3 cellular contexts compared by ENCODE assay signal in the genomic region with DNA sequence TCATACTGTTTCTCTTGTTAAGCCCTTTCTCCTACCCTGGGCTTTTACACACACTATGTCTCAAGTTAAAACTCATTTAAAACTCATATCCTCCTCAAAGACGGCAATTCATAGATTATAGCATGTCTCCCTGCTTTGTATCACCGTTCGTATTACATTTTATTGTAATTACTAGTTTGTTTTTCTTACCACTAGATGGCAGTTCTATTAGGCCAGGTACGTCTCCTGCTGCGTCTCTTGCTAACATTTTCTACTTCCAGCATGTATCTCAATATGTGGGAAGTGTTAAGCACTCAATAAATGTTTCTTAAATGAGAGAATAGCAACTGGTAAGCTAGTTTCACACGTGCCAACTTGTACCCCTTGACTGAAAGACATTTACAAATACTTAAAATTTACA.
TF ChIP-seq lines count a peak whose summit lies in the region.

No MANE protein-coding gene starts in this region.

TF ChIP-seq in SK-N-SH, 30 proteins besides CTCF, POLR2A, EP300 and RAD21:
- TF ChIP-seq TEAD4 (IDR thresholded peaks at IDR 0.05; ENCODE audit: borderline replicate concordance, insufficient read depth) (no peak), ELF1 (IDR thresholded peaks at IDR 0.05) (no peak), NFIC (IDR thresholded peaks at IDR 0.05; ENCODE audit: borderline replicate concordance) (no peak), FOXM1 (IDR thresholded peaks at IDR 0.05; ENCODE audit: low read depth) (no peak), RXRA (IDR thresholded peaks at IDR 0.05; ENCODE audit: borderline replicate concordance, low read depth) (no peak), SIN3A (IDR thresholded peaks at IDR 0.05; ENCODE audit: borderline replicate concordance, low read depth, low read length) (no peak), SMC3 (IDR thresholded peaks at IDR 0.05; ENCODE audit: low read depth, low read length) (no peak; the same call in 1 of the 2 replicates), CHD2 (IDR thresholded peaks at IDR 0.05; ENCODE audit: low read length, partially characterized antibody) (no peak)
- TF ChIP-seq, protein P1, sequence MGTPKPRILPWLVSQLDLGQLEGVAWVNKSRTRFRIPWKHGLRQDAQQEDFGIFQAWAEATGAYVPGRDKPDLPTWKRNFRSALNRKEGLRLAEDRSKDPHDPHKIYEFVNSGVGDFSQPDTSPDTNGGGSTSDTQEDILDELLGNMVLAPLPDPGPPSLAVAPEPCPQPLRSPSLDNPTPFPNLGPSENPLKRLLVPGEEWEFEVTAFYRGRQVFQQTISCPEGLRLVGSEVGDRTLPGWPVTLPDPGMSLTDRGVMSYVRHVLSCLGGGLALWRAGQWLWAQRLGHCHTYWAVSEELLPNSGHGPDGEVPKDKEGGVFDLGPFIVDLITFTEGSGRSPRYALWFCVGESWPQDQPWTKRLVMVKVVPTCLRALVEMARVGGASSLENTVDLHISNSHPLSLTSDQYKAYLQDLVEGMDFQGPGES (IDR thresholded peaks at IDR 0.05; ENCODE audit: low read depth, low read length): no peak
- TF ChIP-seq, protein P2, sequence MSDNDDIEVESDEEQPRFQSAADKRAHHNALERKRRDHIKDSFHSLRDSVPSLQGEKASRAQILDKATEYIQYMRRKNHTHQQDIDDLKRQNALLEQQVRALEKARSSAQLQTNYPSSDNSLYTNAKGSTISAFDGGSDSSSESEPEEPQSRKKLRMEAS (IDR thresholded peaks at IDR 0.05; ENCODE audit: low read depth): no peak
- TF ChIP-seq, protein P3, sequence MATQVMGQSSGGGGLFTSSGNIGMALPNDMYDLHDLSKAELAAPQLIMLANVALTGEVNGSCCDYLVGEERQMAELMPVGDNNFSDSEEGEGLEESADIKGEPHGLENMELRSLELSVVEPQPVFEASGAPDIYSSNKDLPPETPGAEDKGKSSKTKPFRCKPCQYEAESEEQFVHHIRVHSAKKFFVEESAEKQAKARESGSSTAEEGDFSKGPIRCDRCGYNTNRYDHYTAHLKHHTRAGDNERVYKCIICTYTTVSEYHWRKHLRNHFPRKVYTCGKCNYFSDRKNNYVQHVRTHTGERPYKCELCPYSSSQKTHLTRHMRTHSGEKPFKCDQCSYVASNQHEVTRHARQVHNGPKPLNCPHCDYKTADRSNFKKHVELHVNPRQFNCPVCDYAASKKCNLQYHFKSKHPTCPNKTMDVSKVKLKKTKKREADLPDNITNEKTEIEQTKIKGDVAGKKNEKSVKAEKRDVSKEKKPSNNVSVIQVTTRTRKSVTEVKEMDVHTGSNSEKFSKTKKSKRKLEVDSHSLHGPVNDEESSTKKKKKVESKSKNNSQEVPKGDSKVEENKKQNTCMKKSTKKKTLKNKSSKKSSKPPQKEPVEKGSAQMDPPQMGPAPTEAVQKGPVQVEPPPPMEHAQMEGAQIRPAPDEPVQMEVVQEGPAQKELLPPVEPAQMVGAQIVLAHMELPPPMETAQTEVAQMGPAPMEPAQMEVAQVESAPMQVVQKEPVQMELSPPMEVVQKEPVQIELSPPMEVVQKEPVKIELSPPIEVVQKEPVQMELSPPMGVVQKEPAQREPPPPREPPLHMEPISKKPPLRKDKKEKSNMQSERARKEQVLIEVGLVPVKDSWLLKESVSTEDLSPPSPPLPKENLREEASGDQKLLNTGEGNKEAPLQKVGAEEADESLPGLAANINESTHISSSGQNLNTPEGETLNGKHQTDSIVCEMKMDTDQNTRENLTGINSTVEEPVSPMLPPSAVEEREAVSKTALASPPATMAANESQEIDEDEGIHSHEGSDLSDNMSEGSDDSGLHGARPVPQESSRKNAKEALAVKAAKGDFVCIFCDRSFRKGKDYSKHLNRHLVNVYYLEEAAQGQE (IDR thresholded peaks at IDR 0.05; ENCODE audit: low read depth, low read length): no peak
- TF ChIP-seq, protein P4, sequence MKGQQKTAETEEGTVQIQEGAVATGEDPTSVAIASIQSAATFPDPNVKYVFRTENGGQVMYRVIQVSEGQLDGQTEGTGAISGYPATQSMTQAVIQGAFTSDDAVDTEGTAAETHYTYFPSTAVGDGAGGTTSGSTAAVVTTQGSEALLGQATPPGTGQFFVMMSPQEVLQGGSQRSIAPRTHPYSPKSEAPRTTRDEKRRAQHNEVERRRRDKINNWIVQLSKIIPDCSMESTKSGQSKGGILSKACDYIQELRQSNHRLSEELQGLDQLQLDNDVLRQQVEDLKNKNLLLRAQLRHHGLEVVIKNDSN (IDR thresholded peaks at IDR 0.05; ENCODE audit: borderline replicate concordance, low read depth): no peak

TF ChIP-seq in SK-N-SH treated with all-trans-retinoic acid at 6 μM for 48 hours, 23 proteins besides CTCF, POLR2A, EP300 and RAD21:
- TF ChIP-seq BACH2 (CRISPR knock-in tag; IDR thresholded peaks at IDR 0.05; ENCODE audit: borderline replicate concordance) (no peak), ZFP30 (CRISPR knock-in tag; IDR thresholded peaks at IDR 0.05) (no peak), ISL1 (CRISPR knock-in tag; IDR thresholded peaks at IDR 0.05) (no peak), GLIS3 (CRISPR knock-in tag; IDR thresholded peaks at IDR 0.05) (no peak), ZFP3 (CRISPR knock-in tag; IDR thresholded peaks at IDR 0.05) (no peak), ZC3H10 (CRISPR knock-in tag; IDR thresholded peaks at IDR 0.05) (no peak), RARB (CRISPR knock-in tag; IDR thresholded peaks at IDR 0.05) (no peak)

TF ChIP-seq in endothelial cell of umbilical vein, 7 proteins besides CTCF, POLR2A, EP300 and RAD21:
- no peak for TF ChIP-seq EZH2 (IDR thresholded peaks at IDR 0.05; ENCODE audit: borderline replicate concordance, low read depth, low read length, severe bottlenecking)
- TF ChIP-seq FOS (IDR thresholded peaks at IDR 0.05; ENCODE audit: borderline replicate concordance, insufficient read depth, low read length): no peak
- no peak for TF ChIP-seq POLR2AphosphoS5 (IDR thresholded peaks at IDR 0.05; ENCODE audit: insufficient read depth, low read depth, low read length)
- TF ChIP-seq, protein P2 (IDR thresholded peaks at IDR 0.05; ENCODE audit: insufficient read depth, insufficient read length): no peak
- TF ChIP-seq GATA2 (IDR thresholded peaks at IDR 0.05; ENCODE audit: insufficient read depth, insufficient read length, low read depth, low read length): no peak
- no peak for TF ChIP-seq JUN (IDR thresholded peaks at IDR 0.05; ENCODE audit: borderline replicate concordance, insufficient read depth, insufficient read length, low read depth)
- TF ChIP-seq MYC (IDR thresholded peaks at IDR 0.05; ENCODE audit: low read depth, low read length): no peak
